27 cellular contexts compared by ENCODE assay signal in the genomic region with DNA sequence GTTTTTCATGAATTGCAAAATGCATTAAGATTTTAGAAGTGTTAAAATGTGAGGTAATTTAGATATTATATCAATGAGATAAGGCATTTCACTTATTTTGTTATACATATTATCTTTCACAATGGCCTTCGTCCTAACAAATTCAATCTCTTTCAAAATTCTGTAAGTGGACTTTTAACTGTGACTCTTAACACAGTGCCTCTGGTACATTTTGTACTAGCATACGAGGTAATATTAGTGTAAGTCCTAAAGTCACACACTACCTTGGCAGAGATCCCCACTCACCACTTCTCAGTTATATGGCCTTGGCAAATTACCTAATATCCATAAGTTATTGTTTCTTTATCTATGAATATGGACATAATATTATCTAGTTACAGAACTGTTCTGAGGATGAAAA.
"Had no signal": no experiment of that assay in that cellular context is flagged by ENCODE, and none has a peak within 500 bp of the region (broad histone marks: within the 10 kb centered on the region; RNA-seq: fewer than 3 reads in every experiment).

No MANE protein-coding gene starts in this region.

- ATAC-seq: stimulated activated effector memory CD8-positive, alpha-beta T cell treated with anti-CD3 and anti-CD28 coated beads, Interleukin-12 subunit alpha, Interleukin-12 subunit beta, amount 100 ng/mL, for 72 hours; stimulated activated memory B cell treated with anti-CD40 and anti-IgM and Interleukin-4, amounts not matched to agents 10 μg/mL and 1 μg/mL and 100 μg/mL, for 72 hours; stimulated activated naive B cell treated with anti-CD40 and anti-IgM and Interleukin-4, amounts not matched to agents 10 μg/mL and 1 μg/mL and 100 μg/mL, for 72 hours; stimulated activated naive CD8-positive, alpha-beta T cell treated with anti-CD3 and anti-CD28 coated beads, Interleukin-15, amount 100 ng/mL, for 72 hours; stimulated activated naive CD8-positive, alpha-beta T cell treated with anti-CD3 and anti-CD28 coated beads, Interleukin-15, Interleukin-2, amounts not matched to agents 100 U/mL and 50 U/mL, for 24 hours; upper lobe of right lung had no signal

- DNase-seq: stimulated activated CD4-positive, alpha-beta T cell treated with anti-CD3 and anti-CD28 coated beads, Interleukin-2, amount 100 ng/mL, for 48 hours; stimulated activated CD4-positive, alpha-beta T cell treated with anti-CD3 and anti-CD28 coated beads, Interleukin-4, amount 100 ng/mL, for 1 hour; stimulated activated CD4-positive, alpha-beta T cell treated with anti-CD3 and anti-CD28 coated beads, Interleukin-4, amount 100 ng/mL, for 24 hours; stimulated activated CD4-positive, alpha-beta T cell treated with anti-CD3 and anti-CD28 coated beads, Interleukin-4, amount 100 ng/mL, for 4 hours; stimulated activated CD8-positive, alpha-beta memory T cell treated with anti-CD3 and anti-CD28 coated beads, Interleukin-4, amount 100 ng/mL, for 48 hours; stimulated activated naive B cell treated with anti-CD40 and anti-IgM and Interleukin-4, amounts not matched to agents 10 μg/mL and 1 μg/mL and 100 μg/mL, for 72 hours; stimulated activated naive CD4-positive, alpha-beta T cell; stimulated activated naive CD4-positive, alpha-beta T cell treated with Interleukin-2 at 50 U/mL for 16 hours; stimulated activated naive CD8-positive, alpha-beta T cell treated with anti-CD3 and anti-CD28 coated beads, Interleukin-15, amount 100 ng/mL, for 72 hours; stimulated activated naive CD8-positive, alpha-beta T cell treated with anti-CD3 and anti-CD28 coated beads, Interleukin-15, Interleukin-2, amounts not matched to agents 100 U/mL and 50 U/mL, for 24 hours; stomach; substantia nigra; testis; thyroid gland; tibial artery; transverse colon; trophoblast cell; upper lobe of left lung; upper lobe of right lung; uterus had no signal

- H3K9me3 ChIP-seq: suprapubic skin, testis, thoracic aorta, thyroid gland, tibial artery, tibial nerve, transverse colon, upper lobe of left lung, upper lobe of right lung, uterus, vagina had no signal

- H3K27ac ChIP-seq: stomach, suprapubic skin, testis, thoracic aorta, thyroid gland, tibial artery, tibial nerve, transverse colon, upper lobe of left lung, upper lobe of right lung, uterus, vagina had no signal

- H3K36me3 ChIP-seq: stomach, suprapubic skin, thoracic aorta, thyroid gland, tibial artery, tibial nerve, transverse colon, upper lobe of left lung, upper lobe of right lung, uterus, vagina had no signal

- FAIRE-seq: urothelium cell line had no signal

- H3K4me1 ChIP-seq: stomach, suprapubic skin, testis, thyroid gland, tibial artery, tibial nerve, transverse colon, upper lobe of left lung, upper lobe of right lung, uterus, vagina had no signal

- H3K4me3 ChIP-seq: stomach, suprapubic skin, testis, thoracic aorta, thyroid gland, tibial artery, tibial nerve, transverse colon, upper lobe of left lung, upper lobe of right lung, uterus, vagina had no signal

- H3K27me3 ChIP-seq: stomach, suprapubic skin, testis, thyroid gland, tibial artery, tibial nerve, transverse colon, upper lobe of left lung, upper lobe of right lung, uterus, vagina had no signal
